In genomic region chr22:24066260-24066659, GRCh38 we compare ENCODE assay signal across 22 cellular contexts. TPM values are rescaled to one million over a fixed set of nuclear protein-coding genes. Genes with fewer than 3 reads are reported as not detected.
DNase-seq lines count a peak whose midpoint lies in the region; FAIRE-seq and TF ChIP-seq lines count a peak whose summit lies in the region.
"Had no signal": no experiment of that assay in that cellular context is flagged by ENCODE, and none has a peak within 500 bp of the region (broad histone marks: within the 10 kb centered on the region; RNA-seq: fewer than 3 reads in every experiment).

No MANE protein-coding gene starts in this region.

- H3K4me1 ChIP-seq in thyroid gland (peaks cover 22 to 47% of the 10 kb centered on the region in 2 donors), hepatocyte (ENCODE audit: insufficient read depth) (no peaks in the 10 kb centered on the region)

- no peaks in the 10 kb centered on the region for H3K9me2 ChIP-seq in hepatocyte (replicated peaks; ENCODE audit: insufficient read depth)

- 49 to 62% methylated on average over 4 of the region's 4 CpGs for WGBS in thyroid gland, 2 donors
- 95% methylated on average over 4 of the region's 4 CpGs for WGBS in hepatocyte (ENCODE audit: low lambda C conversion rate, missing lambda C conversion rate)

- peak overlapping the region in 2 of 3 donors; percentile 30 to 55 for H3K27ac ChIP-seq in thyroid gland
- H3K27ac ChIP-seq in hepatocyte: no peak overlapping the region
- H3K27ac ChIP-seq: 22Rv1, neutrophil, skin epidermis had no signal

- no peak for TF ChIP-seq POLR2A in thyroid gland (IDR thresholded peaks at IDR 0.05)
- TF ChIP-seq POLR2A in GM12892 (IDR thresholded peaks at IDR 0.05; ENCODE audit: low read depth, low read length): no peak

- FAIRE-seq in GM12892 (lab: Jason Lieb, UNC): no peak
- FAIRE-seq: kidney had no signal

- DNase-seq in DMS53 (lab: John Stamatoyannopoulos, UW) (peak; percentile 55), DMS53 treated with DMSO at 0.1 percent for 48 hours (lab: John Stamatoyannopoulos, UW; ENCODE audit: unreplicated experiment) (no peak), epithelial cell of esophagus (ENCODE audit: low read depth) (peak; percentile 60), left kidney (ENCODE audit: low read depth, low spot score) (peak; percentile 5), thyroid gland (peak; percentile 79 to 86), medulla oblongata (ENCODE audit: extremely low spot score) (no peak), GM12892 (ENCODE audit: insufficient read length) (no peak), hepatocyte (ENCODE audit: low spot score) (no peak)
- DNase-seq: activated CD4-positive, alpha-beta T cell treated with anti-CD3 and anti-CD28 coated beads, Interleukin-2, amount 50 U/mL, for 1 hour; activated T-cell treated with anti-CD3 and anti-CD28 coated beads for 4 hours; amygdala; central memory CD4-positive, alpha-beta T cell; effector CD8-positive, alpha-beta T cell; NCI-H1694 treated with DMSO at 0.1 percent for 48 hours; NK-92 treated with Interleukin-12 subunit alpha and Interleukin-12 subunit beta, amount 100 ng/mL, for 24 hours; stimulated activated CD4-positive, alpha-beta T cell treated with anti-CD3 and anti-CD28 coated beads, Interleukin-4, amount 100 ng/mL, for 1 hour; T-cell had no signal

- intact Hi-C loops in thyroid gland (cut with DNase I): no loop called here

- no peaks in the 10 kb centered on the region for H3K27me3 ChIP-seq in thyroid gland
- H3K27me3 ChIP-seq in hepatocyte: no peaks in the 10 kb centered on the region
- H3K27me3 ChIP-seq: neutrophil had no signal

- H3K9me3 ChIP-seq in thyroid gland (no peaks in the 10 kb centered on the region), hepatocyte (ENCODE audit: low read depth) (no peaks in the 10 kb centered on the region)
- H3K9me3 ChIP-seq: neutrophil had no signal

- H3K4me2 ChIP-seq in hepatocyte: no peak overlapping the region
- H3K4me2 ChIP-seq: GM23338 had no signal

- H3K4me3 ChIP-seq in epithelial cell of esophagus (ENCODE audit: low read length): no peak overlapping the region
- no peak overlapping the region for H3K4me3 ChIP-seq in thyroid gland (replicated peaks in 1 of 3)
- H3K4me3 ChIP-seq in hepatocyte: no peak overlapping the region
- H3K4me3 ChIP-seq: GM23338, skin epidermis had no signal

- no peaks in the 10 kb centered on the region for H4K20me1 ChIP-seq in hepatocyte (ENCODE audit: insufficient read depth, poor library complexity, severe bottlenecking)

- H3K79me2 ChIP-seq in hepatocyte: no peaks in the 10 kb centered on the region

- TF ChIP-seq CTCF in epithelial cell of esophagus (IDR thresholded peaks at IDR 0.05; ENCODE audit: insufficient read depth, low read depth, low read length, missing control alignments) (no peak), thyroid gland (IDR thresholded peaks at IDR 0.05) (peak in 1 of 6 experiments; percentile 10), hepatocyte (IDR thresholded peaks at IDR 0.05; ENCODE audit: poor library complexity) (no peak)

- no peak overlapping the region for H2AFZ ChIP-seq in hepatocyte
- H2AFZ ChIP-seq: GM23338 had no signal

- H3K36me3 ChIP-seq in thyroid gland (peaks cover 33 to 36% of the 10 kb centered on the region in 2 donors), hepatocyte (replicated peaks; ENCODE audit: insufficient read depth, low read depth) (no peaks in the 10 kb centered on the region)

RNA-seq across cellular contexts. Expression of gene CABIN1, which starts 55.2 kb away (rescaled TPM):
- total RNA-seq in thyroid gland (100 to 1,000 TPM in 3 of 4 donors, 10 to 100 TPM in 1; 48.1 to 116 (median 103) TPM), hepatocyte (24.7 and 34.5 TPM in 2 replicates)
- 19.4 TPM for polyA plus RNA-seq in GM12892 (2012; ENCODE audit: missing spikeins)
- 20.9 and 21.7 TPM in 2 replicates for polyA plus RNA-seq in hepatocyte

Comparison
In these comparisons a context has a peak if more than half of its experiments do, and no peak if none do; other contexts are left out.
1. DNase-seq: peak in DMS53 (single experiment), epithelial cell of esophagus (single experiment), left kidney (single experiment) and thyroid gland (2 of 2); none in DMS53 treated with DMSO at 0.1 percent for 48 hours (single experiment), medulla oblongata (single experiment), GM12892 (single experiment) and hepatocyte (single experiment).